Comparison of ENCODE assay signal across 8 cellular contexts in the genomic region with DNA sequence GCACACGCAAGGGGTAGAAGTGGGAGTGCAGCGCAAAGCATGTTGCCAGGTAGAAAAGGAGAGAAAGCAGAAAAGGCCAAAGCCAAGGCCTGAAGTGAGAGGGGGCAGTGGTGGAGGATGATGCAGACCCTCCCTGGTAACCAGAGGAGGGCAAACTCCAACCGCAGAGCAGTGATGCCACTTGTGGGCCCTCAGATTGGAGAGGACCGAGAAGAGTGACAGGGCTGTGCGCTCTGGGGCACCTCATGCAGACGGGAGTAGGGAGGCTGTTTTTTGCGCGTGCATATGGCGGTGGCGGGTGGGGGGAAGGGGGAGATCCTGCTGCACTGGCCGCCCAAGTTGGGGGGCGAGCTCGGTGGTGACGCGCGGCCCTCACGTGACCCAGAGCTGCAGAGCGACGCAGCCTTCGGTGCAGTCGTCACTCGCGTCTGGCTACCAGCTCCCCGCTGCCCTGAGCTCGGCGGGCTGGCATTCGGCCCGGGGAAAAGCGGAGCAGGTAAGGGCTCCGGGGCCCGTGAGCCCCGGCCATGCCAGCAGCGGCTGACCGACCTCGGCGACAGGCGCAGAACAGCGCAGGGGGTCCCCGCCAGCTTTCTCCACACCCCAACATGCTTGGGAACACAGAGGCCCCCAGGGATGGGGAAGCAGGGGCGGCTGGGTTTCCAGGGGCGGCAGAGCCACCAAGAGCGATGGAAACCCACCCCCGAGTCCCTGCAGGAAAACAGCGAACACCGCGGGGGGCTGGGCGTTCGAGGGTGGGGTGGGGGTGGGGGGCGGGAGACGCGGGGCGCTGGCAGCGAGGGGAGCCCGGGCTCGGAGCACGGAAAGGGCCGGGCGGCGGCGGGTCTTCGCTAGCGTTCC. TPM values are rescaled to one million over a fixed set of nuclear protein-coding genes. Genes with fewer than 3 reads are reported as not detected.
DNase-seq lines count a peak whose midpoint lies in the region; ATAC-seq, FAIRE-seq and TF ChIP-seq lines count a peak whose summit lies in the region.

A gene (plus strand): TSS at position 421 of the 861 bp plus-strand sequence. CDS start 984 bp downstream, outside the sequence.

- FAIRE-seq in kidney (lab: Jason Lieb, UNC), result no peak

- peak; percentile 34 for ATAC-seq in activated B cell treated with CpG ODN at 0.5 μM for 24 hours (ENCODE audit: low read depth)
- no peak for ATAC-seq in GM18870 (IDR thresholded peaks at IDR 0.05; ENCODE audit: unreplicated experiment)
- no peak for ATAC-seq in GM19324 (IDR thresholded peaks at IDR 0.05; ENCODE audit: low FRiP score, unreplicated experiment)

- peaks cover 7% of the 10 kb centered on the region for H3K27me3 Mint-ChIP-seq in activated B cell treated with CpG ODN at 0.5 μM for 24 hours
- peaks cover 5% of the 10 kb centered on the region for H3K27me3 Mint-ChIP-seq in dendritic cell treated with granulocyte-macrophage colony-stimulating factor and Interleukin-4, amounts not matched to agents 40 ng/mL and 50 ng/mL, for 4 days

- POLR2A ChIA-PET in activated B cell treated with CpG ODN at 0.5 μM for 24 hours (lab: Charles Lee), result no interaction called here

- H3K27ac Mint-ChIP-seq in activated B cell treated with CpG ODN at 0.5 μM for 24 hours, result no peak within 1 kb of the TSS
- H3K27ac Mint-ChIP-seq in dendritic cell treated with granulocyte-macrophage colony-stimulating factor and Interleukin-4, amounts not matched to agents 40 ng/mL and 50 ng/mL, for 4 days, result peak within 1 kb of the TSS; percentile 37

- H3K4me1 Mint-ChIP-seq in activated B cell treated with CpG ODN at 0.5 μM for 24 hours, result peaks cover 3% of the 10 kb centered on the region
- peaks cover 6% of the 10 kb centered on the region for H3K4me1 Mint-ChIP-seq in dendritic cell treated with granulocyte-macrophage colony-stimulating factor and Interleukin-4, amounts not matched to agents 40 ng/mL and 50 ng/mL, for 4 days (ENCODE audit: low read depth)

- H3K27ac ChIP-seq in kidney (ENCODE audit: low read depth in 2 of 2, low read length in 2 of 2) (peak within 1 kb of the TSS; percentile 75 to 86), skin epidermis (peak within 1 kb of the TSS; percentile 9 to 90 (median 80))

- peak within 1 kb of the TSS; percentile 59 for H3K4me3 Mint-ChIP-seq in activated B cell treated with CpG ODN at 0.5 μM for 24 hours
- H3K4me3 Mint-ChIP-seq in dendritic cell treated with granulocyte-macrophage colony-stimulating factor and Interleukin-4, amounts not matched to agents 40 ng/mL and 50 ng/mL, for 4 days, result peak within 1 kb of the TSS; percentile 75

- no peaks in the 10 kb centered on the region for H3K36me3 ChIP-seq in kidney (ENCODE audit: control insufficient read depth in 1 of 2, insufficient read depth in 2 of 2, low read length in 2 of 2)

- CTCF ChIA-PET in activated B cell treated with CpG ODN at 0.5 μM for 24 hours (lab: Charles Lee), result no interaction called here

- H3K9me3 Mint-ChIP-seq in activated B cell treated with CpG ODN at 0.5 μM for 24 hours, result no peaks in the 10 kb centered on the region
- no peaks in the 10 kb centered on the region for H3K9me3 Mint-ChIP-seq in dendritic cell treated with granulocyte-macrophage colony-stimulating factor and Interleukin-4, amounts not matched to agents 40 ng/mL and 50 ng/mL, for 4 days

- H3K4me3 ChIP-seq in kidney (ENCODE audit: low read length in 2 of 2) (peak within 1 kb of the TSS; percentile 60 to 69), skin epidermis (peak within 1 kb of the TSS; percentile 46 to 67 (median 60))

- intact Hi-C loops in activated B cell treated with CpG ODN at 0.5 μM for 24 hours (cut with micrococcal nuclease), result no loop called here
- intact Hi-C loops in dendritic cell treated with granulocyte-macrophage colony-stimulating factor and Interleukin-4, amounts not matched to agents 40 ng/mL and 50 ng/mL, for 4 days (cut with micrococcal nuclease), result no loop called here
- intact Hi-C loops in kidney (cut with DNase I), result no loop called here

- H3K9ac ChIP-seq in kidney (ENCODE audit: low read length in 2 of 2), result peak within 1 kb of the TSS; percentile 60 to 67

- H3K4me1 ChIP-seq in kidney (ENCODE audit: control insufficient read depth in 1 of 2, insufficient read depth in 1 of 2, low read depth in 1 of 2, low read length in 2 of 2), result peaks cover 0 to 2% of the 10 kb centered on the region in 2 donors

- TF ChIP-seq CTCF in activated B cell treated with CpG ODN at 0.5 μM for 24 hours (IDR thresholded peaks at IDR 0.05) (no peak), kidney (IDR thresholded peaks at IDR 0.05; ENCODE audit: borderline replicate concordance, extremely low read depth, insufficient read depth) (no peak)

- no peaks in the 10 kb centered on the region for H3K9me3 ChIP-seq in kidney (ENCODE audit: control insufficient read depth in 1 of 2, low read length in 2 of 2)

- no peaks in the 10 kb centered on the region for H3K36me3 Mint-ChIP-seq in activated B cell treated with CpG ODN at 0.5 μM for 24 hours (ENCODE audit: low read depth)
- H3K36me3 Mint-ChIP-seq in dendritic cell treated with granulocyte-macrophage colony-stimulating factor and Interleukin-4, amounts not matched to agents 40 ng/mL and 50 ng/mL, for 4 days (ENCODE audit: low read depth), result no peaks in the 10 kb centered on the region

- peak; percentile 46 for DNase-seq in EH (ENCODE audit: low read depth)
- DNase-seq in NCI-H146 treated with DMSO at 0.1 percent for 48 hours (lab: John Stamatoyannopoulos, UW; ENCODE audit: unreplicated experiment), result peak; percentile 34
- DNase-seq in activated B cell treated with CpG ODN at 0.5 μM for 24 hours, result no peak
- peak; percentile 85 for DNase-seq in kidney

RNA-seq across cellular contexts. Expression of the gene that starts here (rescaled TPM):
- total RNA-seq in activated B cell treated with CpG ODN at 0.5 μM for 24 hours (0.42 and 0.93 TPM in 2 replicates), kidney (131 TPM)
- polyA plus RNA-seq in kidney (ENCODE audit: insufficient read depth, low read depth, low replicate concordance), result 458 TPM

Comparison
In these comparisons a context has a peak if more than half of its experiments do, and no peak if none do; other contexts are left out.
1. RNA of the gene that starts here (total RNA-seq): 131 TPM in kidney (single experiment); 0.42 to 0.93 TPM in activated B cell treated with CpG ODN at 0.5 μM for 24 hours; every median in the first group is over 10 times any median in the second.
2. Peak in ATAC-seq in activated B cell treated with CpG ODN at 0.5 μM for 24 hours; RNA of the gene not detected or under 1 TPM.